Comparison of ENCODE assay signal across 23 cellular contexts in the genomic region with DNA sequence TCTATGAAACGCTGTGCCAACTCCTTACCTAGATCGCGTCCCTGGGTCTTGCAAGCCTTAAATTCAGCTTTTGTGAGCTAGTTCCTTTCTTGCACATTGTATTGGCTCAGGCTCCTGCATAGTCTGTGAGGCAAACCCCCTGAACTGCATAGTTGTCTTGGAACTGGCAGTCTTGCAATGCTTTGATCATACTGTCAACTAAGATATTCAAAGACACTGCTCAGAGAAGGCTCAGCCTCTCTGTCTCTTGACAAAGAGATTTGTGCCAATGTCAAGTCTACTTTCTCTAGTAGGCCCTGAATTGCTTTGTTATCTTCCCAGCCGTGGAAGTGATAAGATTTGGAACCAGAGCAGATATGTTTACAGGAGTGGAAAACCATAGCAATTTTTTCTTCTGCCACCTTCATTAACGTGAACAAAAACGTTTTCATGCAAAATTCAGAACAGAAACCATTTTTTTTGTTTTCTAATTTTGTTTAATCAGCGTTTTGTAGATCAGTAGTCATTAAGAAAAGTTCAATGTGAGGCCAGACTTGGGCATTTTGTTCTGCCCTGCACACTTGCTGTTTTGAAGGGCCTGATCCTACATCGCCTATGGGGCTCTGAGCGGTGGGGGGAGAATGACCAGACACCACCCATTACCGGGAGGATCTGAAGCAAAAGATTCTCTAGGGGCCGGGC. TPM values are rescaled to one million over a fixed set of nuclear protein-coding genes. Genes with fewer than 3 reads are reported as not detected.
A peak's percentile ranks its signal among the peaks of the same experiment; 100 is the strongest.
DNase-seq lines count a peak whose midpoint lies in the region; ATAC-seq and TF ChIP-seq lines count a peak whose summit lies in the region.
"Had no signal": no experiment of that assay in that cellular context is flagged by ENCODE, and none has a peak within 500 bp of the region (broad histone marks: within the 10 kb centered on the region; RNA-seq: fewer than 3 reads in every experiment).

No MANE protein-coding gene starts in this region.

- no peak overlapping the region for H3K27ac Mint-ChIP-seq in naive thymus-derived CD8-positive, alpha-beta T cell
- H3K27ac Mint-ChIP-seq: CD4-positive, CD25-positive, alpha-beta regulatory T cell; IgD-negative memory B cell had no signal

- H3K36me3 Mint-ChIP-seq in naive thymus-derived CD8-positive, alpha-beta T cell: no peaks in the 10 kb centered on the region
- H3K36me3 Mint-ChIP-seq: CD4-positive, CD25-positive, alpha-beta regulatory T cell; IgD-negative memory B cell had no signal

- intact Hi-C loops in left cardiac atrium (cut with DNase I): no loop called here
- intact Hi-C loops in Right ventricle myocardium inferior (cut with DNase I): loop anchor here (2.0 kb wide), 1 partner anchor 27 kb away; a partner anchor contains a TSS
- intact Hi-C loops in upper lobe of right lung (cut with DNase I): no loop called here

- H3K4me3 ChIP-seq in upper lobe of right lung: no peak overlapping the region
- H3K4me3 ChIP-seq: BLaER1, GM23248, SK-N-MC had no signal

- no peaks in the 10 kb centered on the region for H3K27me3 ChIP-seq in upper lobe of right lung
- H3K27me3 ChIP-seq: BLaER1 had no signal

- H3K9me3 Mint-ChIP-seq in naive thymus-derived CD8-positive, alpha-beta T cell: peaks cover 0 to 4% (median 0%) of the 10 kb centered on the region in 9 donors
- H3K9me3 Mint-ChIP-seq: IgD-negative memory B cell had no signal

- no peaks in the 10 kb centered on the region for H3K9me3 ChIP-seq in upper lobe of right lung
- H3K9me3 ChIP-seq: BLaER1 had no signal

- no peak overlapping the region for H3K27ac ChIP-seq in upper lobe of right lung
- H3K27ac ChIP-seq: BLaER1, GM23248, RWPE1, SK-N-MC had no signal

- no peaks in the 10 kb centered on the region for H3K4me1 ChIP-seq in upper lobe of right lung

- no peak for TF ChIP-seq CTCF in upper lobe of right lung (IDR thresholded peaks at IDR 0.05)

- POLR2A ChIA-PET in naive thymus-derived CD8-positive, alpha-beta T cell (lab: Charles Lee): no interaction called here

- no peaks in the 10 kb centered on the region for H3K4me1 Mint-ChIP-seq in naive thymus-derived CD8-positive, alpha-beta T cell
- H3K4me1 Mint-ChIP-seq: CD4-positive, CD25-positive, alpha-beta regulatory T cell; IgD-negative memory B cell had no signal

- no peaks in the 10 kb centered on the region for H3K36me3 ChIP-seq in upper lobe of right lung
- H3K36me3 ChIP-seq: BLaER1 had no signal

- DNase-seq in left cardiac atrium: no peak
- no peak for DNase-seq in Right ventricle myocardium inferior (ENCODE audit: missing footprints)
- peak; percentile 29 for DNase-seq in RPMI8226
- peak; percentile 61 for DNase-seq in islet precursor cell
- DNase-seq in upper lobe of right lung: no peak
- no peak for DNase-seq in NCI-H82 treated with DMSO at 0.1 percent for 48 hours (lab: John Stamatoyannopoulos, UW; ENCODE audit: unreplicated experiment)
- DNase-seq in naive thymus-derived CD8-positive, alpha-beta T cell: no peak
- DNase-seq: CD4-positive, CD25-positive, alpha-beta regulatory T cell; COR-L47; GM23248; HCEC 1CT; NCI-H1048; NCI-H1417; NCI-H1694 treated with DMSO at 0.1 percent for 48 hours; NCI-H2081; NCI-H2227 treated with DMSO at 0.1 percent for 48 hours; NCI-H526 treated with DMSO at 0.1 percent for 48 hours; SIG-M5 had no signal

- H3K27me3 Mint-ChIP-seq in naive thymus-derived CD8-positive, alpha-beta T cell: peaks cover 0 to 22% (median 4%) of the 10 kb centered on the region in 5 donors

- no peak overlapping the region for H3K4me3 Mint-ChIP-seq in naive thymus-derived CD8-positive, alpha-beta T cell
- H3K4me3 Mint-ChIP-seq: CD4-positive, CD25-positive, alpha-beta regulatory T cell; IgD-negative memory B cell had no signal

- ATAC-seq in left cardiac atrium: peak; percentile 21 to 53
- ATAC-seq in Right ventricle myocardium inferior: no peak
- peak; percentile 50 for ATAC-seq in upper lobe of right lung
- ATAC-seq in naive thymus-derived CD8-positive, alpha-beta T cell: no peak

RNA-seq across cellular contexts. Expression of a gene that starts 27.6 kb away (rescaled TPM):
- total RNA-seq in left cardiac atrium: 10 to 100 TPM; 12.0 to 16.4 TPM
- total RNA-seq in Right ventricle myocardium inferior: 20.0 TPM
- total RNA-seq in upper lobe of right lung: 34.9 TPM
- total RNA-seq in naive thymus-derived CD8-positive, alpha-beta T cell: not detected
- polyA plus RNA-seq in naive thymus-derived CD8-positive, alpha-beta T cell: not detected
- total RNA-seq: CD4-positive, CD25-positive, alpha-beta regulatory T cell; GM23248 had no signal
- polyA plus RNA-seq: AG04450; CD4-positive, CD25-positive, alpha-beta regulatory T cell; GM23248; IgD-negative memory B cell had no signal

Comparison
In these comparisons a context has a peak if more than half of its experiments do, and no peak if none do; other contexts are left out.
1. ATAC-seq: peak in left cardiac atrium (2 of 2) and upper lobe of right lung (single experiment); none in Right ventricle myocardium inferior (single experiment) and naive thymus-derived CD8-positive, alpha-beta T cell (0 of 2).
2. DNase-seq: peak in RPMI8226 (single experiment) and islet precursor cell (single experiment); none in left cardiac atrium (single experiment), Right ventricle myocardium inferior (single experiment), upper lobe of right lung (single experiment), NCI-H82 treated with DMSO at 0.1 percent for 48 hours (single experiment) and naive thymus-derived CD8-positive, alpha-beta T cell (0 of 10).
3. RNA of a gene that starts 27.6 kb away (total RNA-seq): 34.9 TPM in upper lobe of right lung (single experiment), 20.0 TPM in Right ventricle myocardium inferior (single experiment) and 12.0 to 16.4 TPM in left cardiac atrium; not detected in naive thymus-derived CD8-positive, alpha-beta T cell; every median in the first group is over 10 times any median in the second.